Comparison of ENCODE assay signal across 8 cellular contexts in genomic region chr5:127028822-127029457, GRCh38.
DNase-seq lines count a peak whose midpoint lies in the region; ATAC-seq and TF ChIP-seq lines count a peak whose summit lies in the region.

No MANE protein-coding gene starts in this region.

- no peak for TF ChIP-seq CTCF in brain microvascular endothelial cell (IDR thresholded peaks at IDR 0.05; ENCODE audit: low read depth, low read length, missing control alignments)

- H3K4me3 ChIP-seq in brain microvascular endothelial cell (ENCODE audit: low read depth, low read length) (peak overlapping the region; percentile 84), mucosa of stomach (ENCODE audit: low read length) (peak overlapping the region; percentile 83)

- H3K9me3 ChIP-seq in mucosa of stomach (ENCODE audit: control insufficient read depth, low read length), result no peaks in the 10 kb centered on the region

- ATAC-seq in HG03571 (IDR thresholded peaks at IDR 0.05; ENCODE audit: unreplicated experiment) (no peak), GM19397 (IDR thresholded peaks at IDR 0.05; ENCODE audit: unreplicated experiment) (no peak)

- H3K9ac ChIP-seq in mucosa of stomach (ENCODE audit: low read length), result peak overlapping the region; percentile 87

- peaks cover 21% of the 10 kb centered on the region for H3K4me1 ChIP-seq in mucosa of stomach (ENCODE audit: control insufficient read depth, insufficient read depth, low read length)

- H3K36me3 ChIP-seq in brain microvascular endothelial cell (replicated peaks) (no peaks in the 10 kb centered on the region), mucosa of stomach (ENCODE audit: control insufficient read depth, insufficient read depth, low read length) (no peaks in the 10 kb centered on the region)

- H3K27me3 ChIP-seq in brain microvascular endothelial cell (replicated peaks) (no peaks in the 10 kb centered on the region), mucosa of stomach (ENCODE audit: control insufficient read depth, insufficient read depth, low read length) (peaks cover 5% of the 10 kb centered on the region)

- DNase-seq in DMS153 treated with DMSO at 0.1 percent for 48 hours (lab: John Stamatoyannopoulos, UW; ENCODE audit: unreplicated experiment) (peak; percentile 5), DMS153 (lab: John Stamatoyannopoulos, UW) (no peak), NCI-H524 treated with DMSO at 0.1 percent for 48 hours (lab: John Stamatoyannopoulos, UW) (peak; percentile 22), brain microvascular endothelial cell (peak; percentile 56), cerebellar nuclear complex (lab: John Stamatoyannopoulos, UW) (no peak)

- in situ Hi-C loops in brain microvascular endothelial cell (cut with HindIII; ENCODE audit: low pct_ligation_motif_present, low sequenced_read_pairs), result no loop called here

- H3K27ac ChIP-seq in brain microvascular endothelial cell, result peak overlapping the region; percentile 6

Comparison
In these comparisons a context has a peak if more than half of its experiments do, and no peak if none do; other contexts are left out.
1. DNase-seq: peak in DMS153 treated with DMSO at 0.1 percent for 48 hours (single experiment), NCI-H524 treated with DMSO at 0.1 percent for 48 hours (single experiment) and brain microvascular endothelial cell (single experiment); none in DMS153 (single experiment) and cerebellar nuclear complex (0 of 2).